1 cellular context compared by ENCODE assay signal in the genomic region with DNA sequence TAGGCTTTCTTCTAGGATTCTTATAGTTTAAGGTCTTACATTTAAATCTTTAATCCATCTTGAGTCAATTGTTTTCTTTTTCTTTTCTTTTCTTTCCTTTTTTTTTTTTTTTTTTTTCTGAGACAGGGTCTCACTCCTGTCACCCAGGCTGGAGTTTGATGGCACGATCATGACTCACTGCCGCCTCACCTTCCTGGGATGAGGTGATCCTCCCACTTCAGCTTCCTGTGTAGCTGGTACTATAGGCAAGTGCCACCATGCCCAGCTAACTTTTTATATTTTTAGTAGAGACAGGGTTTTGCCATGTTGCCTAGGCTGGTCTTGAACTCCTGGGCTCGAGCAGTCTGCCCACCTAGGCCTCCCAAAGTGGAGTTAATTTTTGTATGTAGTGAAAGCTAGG.
TF ChIP-seq lines count a peak whose summit lies in the region.

No MANE protein-coding gene starts in this region.

TF ChIP-seq in HCT116, 20 proteins besides CTCF, POLR2A, EP300 and RAD21:
- 0 out of 2 replicates have a peak, but pooled peaks have one; percentile 21 for TF ChIP-seq FOSL1 (IDR thresholded peaks at IDR 0.05; ENCODE audit: low read depth)
